1 cellular context compared by ENCODE assay signal in genomic region chr5:68433921-68434879, GRCh38.
A peak's percentile ranks its signal among the peaks of the same experiment; 100 is the strongest.
TF ChIP-seq lines count a peak whose summit lies in the region.

No MANE protein-coding gene starts in this region.

TF ChIP-seq in A549, 52 proteins besides CTCF, POLR2A, EP300 and RAD21 (continued from another document):
- TF ChIP-seq PBX3 (IDR thresholded peaks at IDR 0.05) (no peak), EHMT2 (IDR thresholded peaks at IDR 0.05; ENCODE audit: low read depth) (no peak), TP53 (CRISPR knock-in tag; IDR thresholded peaks at IDR 0.05) (no peak), KDM5A (IDR thresholded peaks at IDR 0.05) (no peak), ZC3H11A (IDR thresholded peaks at IDR 0.05) (no peak), POLR2AphosphoS2 (conservative IDR thresholded peaks at IDR 0.05; ENCODE audit: low read length) (no peak), HDAC2 (IDR thresholded peaks at IDR 0.05) (no peak), REST (IDR thresholded peaks at IDR 0.05) (no peak), FOSB (CRISPR knock-in tag; IDR thresholded peaks at IDR 0.05) (no peak), SMC3 (IDR thresholded peaks at IDR 0.05) (0 out of 3 replicates have a peak, but pooled peaks have one; percentile 24), JUN (IDR thresholded peaks at IDR 0.05) (0 out of 5 replicates have a peak, but pooled peaks of 1 of the 2 experiments have one; percentile 37), HOXB5 (CRISPR knock-in tag; IDR thresholded peaks at IDR 0.05) (peak; percentile 67; the same call in 1 of the 2 replicates), FOSL2 (IDR thresholded peaks at IDR 0.05) (no peak), FOSL2 (CRISPR knock-in tag; IDR thresholded peaks at IDR 0.05) (peak; percentile 83), RFX5 (IDR thresholded peaks at IDR 0.05) (no peak), PHF8 (IDR thresholded peaks at IDR 0.05; ENCODE audit: borderline replicate concordance, low read depth) (no peak), MYC (IDR thresholded peaks at IDR 0.05; ENCODE audit: borderline replicate concordance, low read length) (no peak), CHD4 (IDR thresholded peaks at IDR 0.05; ENCODE audit: borderline replicate concordance) (no peak), MAFK (IDR thresholded peaks at IDR 0.05; ENCODE audit: partially characterized antibody) (no peak), FOXS1 (CRISPR knock-in tag; IDR thresholded peaks at IDR 0.05) (no peak), RCOR1 (IDR thresholded peaks at IDR 0.05; ENCODE audit: low read depth, low read length) (no peak)
- TF ChIP-seq, protein P1, sequence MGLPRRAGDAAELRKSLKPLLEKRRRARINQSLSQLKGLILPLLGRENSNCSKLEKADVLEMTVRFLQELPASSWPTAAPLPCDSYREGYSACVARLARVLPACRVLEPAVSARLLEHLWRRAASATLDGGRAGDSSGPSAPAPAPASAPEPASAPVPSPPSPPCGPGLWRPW (IDR thresholded peaks at IDR 0.05), result no peak
- TF ChIP-seq, protein P2, sequence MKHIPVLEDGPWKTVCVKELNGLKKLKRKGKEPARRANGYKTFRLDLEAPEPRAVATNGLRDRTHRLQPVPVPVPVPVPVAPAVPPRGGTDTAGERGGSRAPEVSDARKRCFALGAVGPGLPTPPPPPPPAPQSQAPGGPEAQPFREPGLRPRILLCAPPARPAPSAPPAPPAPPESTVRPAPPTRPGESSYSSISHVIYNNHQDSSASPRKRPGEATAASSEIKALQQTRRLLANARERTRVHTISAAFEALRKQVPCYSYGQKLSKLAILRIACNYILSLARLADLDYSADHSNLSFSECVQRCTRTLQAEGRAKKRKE (CRISPR knock-in tag; IDR thresholded peaks at IDR 0.05; ENCODE audit: low read depth), result peak; percentile 72
- TF ChIP-seq, protein P3, sequence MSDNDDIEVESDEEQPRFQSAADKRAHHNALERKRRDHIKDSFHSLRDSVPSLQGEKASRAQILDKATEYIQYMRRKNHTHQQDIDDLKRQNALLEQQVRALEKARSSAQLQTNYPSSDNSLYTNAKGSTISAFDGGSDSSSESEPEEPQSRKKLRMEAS (IDR thresholded peaks at IDR 0.05), result peak; percentile 97
- TF ChIP-seq, protein P4, sequence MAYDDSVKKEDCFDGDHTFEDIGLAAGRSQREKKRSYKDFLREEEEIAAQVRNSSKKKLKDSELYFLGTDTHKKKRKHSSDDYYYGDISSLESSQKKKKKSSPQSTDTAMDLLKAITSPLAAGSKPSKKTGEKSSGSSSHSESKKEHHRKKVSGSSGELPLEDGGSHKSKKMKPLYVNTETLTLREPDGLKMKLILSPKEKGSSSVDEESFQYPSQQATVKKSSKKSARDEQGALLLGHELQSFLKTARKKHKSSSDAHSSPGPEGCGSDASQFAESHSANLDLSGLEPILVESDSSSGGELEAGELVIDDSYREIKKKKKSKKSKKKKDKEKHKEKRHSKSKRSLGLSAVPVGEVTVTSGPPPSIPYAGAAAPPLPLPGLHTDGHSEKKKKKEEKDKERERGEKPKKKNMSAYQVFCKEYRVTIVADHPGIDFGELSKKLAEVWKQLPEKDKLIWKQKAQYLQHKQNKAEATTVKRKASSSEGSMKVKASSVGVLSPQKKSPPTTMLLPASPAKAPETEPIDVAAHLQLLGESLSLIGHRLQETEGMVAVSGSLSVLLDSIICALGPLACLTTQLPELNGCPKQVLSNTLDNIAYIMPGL (CRISPR knock-in tag; IDR thresholded peaks at IDR 0.05; ENCODE audit: borderline replicate concordance), result no peak
